13 cellular contexts compared by ENCODE assay signal in the genomic region with DNA sequence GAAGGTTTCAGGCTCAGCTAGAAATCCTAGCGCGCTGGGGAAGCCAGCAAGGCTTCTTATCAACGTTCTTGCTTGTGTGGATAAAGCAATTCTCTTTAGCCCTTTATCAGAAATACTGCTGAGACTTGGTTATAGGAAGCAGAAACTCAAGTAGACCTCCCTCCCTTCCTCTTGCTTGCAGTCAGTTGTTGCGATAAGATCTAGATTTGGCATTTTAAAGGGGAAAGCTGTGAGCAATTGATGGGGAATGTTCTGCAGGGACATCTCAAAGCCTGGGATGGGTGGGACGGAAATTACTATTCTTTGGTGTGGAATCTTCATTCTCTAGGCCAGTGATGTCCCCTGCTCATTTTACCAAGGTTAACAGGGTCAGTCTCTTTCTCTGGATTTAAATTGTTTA.
A peak's percentile ranks its signal among the peaks of the same experiment; 100 is the strongest.
DNase-seq lines count a peak whose midpoint lies in the region; ATAC-seq and TF ChIP-seq lines count a peak whose summit lies in the region.
"Had no signal": no experiment of that assay in that cellular context is flagged by ENCODE, and none has a peak within 500 bp of the region (broad histone marks: within the 10 kb centered on the region; RNA-seq: fewer than 3 reads in every experiment).

No MANE protein-coding gene starts in this region.

- no peak for TF ChIP-seq EP300 in sigmoid colon (IDR thresholded peaks at IDR 0.05)

- H3K4me1 ChIP-seq in ACC112 (ENCODE audit: control insufficient read depth, insufficient read depth, low read length, unreplicated experiment) = peaks cover 5% of the 10 kb centered on the region
- H3K4me1 ChIP-seq in GM23248 (ENCODE audit: insufficient read depth) = peaks cover 15% of the 10 kb centered on the region
- peaks cover 8% of the 10 kb centered on the region for H3K4me1 ChIP-seq in adipocyte (ENCODE audit: control insufficient read depth, insufficient read depth, low read length)
- H3K4me1 ChIP-seq in iPS-15b (ENCODE audit: control insufficient read depth, insufficient read depth, low read length) = no peaks in the 10 kb centered on the region
- peaks cover 0 to 9% (median 0%) of the 10 kb centered on the region in 4 donors for H3K4me1 ChIP-seq in sigmoid colon
- H3K4me1 ChIP-seq in psoas muscle = no peaks in the 10 kb centered on the region
- H3K4me1 ChIP-seq: parathyroid adenoma had no signal

- no peaks in the 10 kb centered on the region for H3K9me2 ChIP-seq in GM23248 (ENCODE audit: insufficient read depth)

- no peak overlapping the region for H2AFZ ChIP-seq in ACC112 (ENCODE audit: low read length, unreplicated experiment)
- H2AFZ ChIP-seq in GM23248 = peak overlapping the region; percentile 96; the same call in 1 of the 2 replicates
- H2AFZ ChIP-seq: parathyroid adenoma had no signal

- DNase-seq in GM23248 = peak; percentile 71
- peak; percentile 29 for DNase-seq in adipocyte (ENCODE audit: low read depth)
- DNase-seq in GM13977 (ENCODE audit: low spot score) = no peak
- DNase-seq in sigmoid colon = no peak
- no peak for DNase-seq in psoas muscle
- DNase-seq in RPMI8226 = no peak
- DNase-seq: activated CD4-positive, alpha-beta memory T cell treated with anti-CD3 and anti-CD28 coated beads, Interleukin-2, amount 10 ng/mL, durations not matched to agents 7 days and 5 days; anterior cingulate cortex; NCI-H226 had no signal

- H3K9ac ChIP-seq in GM23248 (peak overlapping the region; percentile 77), adipocyte (ENCODE audit: low read length) (peak overlapping the region; percentile 73), iPS-15b (ENCODE audit: low read depth, low read length) (no peak overlapping the region)
- H3K9ac ChIP-seq: parathyroid adenoma had no signal

- TF ChIP-seq CTCF in GM13977 (IDR thresholded peaks at IDR 0.05; ENCODE audit: extremely low read depth, insufficient read depth, missing control alignments) (no peak), sigmoid colon (IDR thresholded peaks at IDR 0.05) (no peak), psoas muscle (IDR thresholded peaks at IDR 0.05) (no peak)

- H3F3A ChIP-seq in GM23248 (ENCODE audit: insufficient read depth) = peaks cover 6% of the 10 kb centered on the region; the same call in 1 of the 2 replicates

- H3K36me3 ChIP-seq in ACC112 (ENCODE audit: insufficient read depth, low read length) (no peaks in the 10 kb centered on the region), GM23248 (ENCODE audit: low read depth) (no peaks in the 10 kb centered on the region), adipocyte (ENCODE audit: control insufficient read depth, insufficient read depth, low read length, severe bottlenecking) (no peaks in the 10 kb centered on the region), iPS-15b (ENCODE audit: control insufficient read depth, insufficient read depth, low read length) (no peaks in the 10 kb centered on the region), sigmoid colon (no peaks in the 10 kb centered on the region), psoas muscle (ENCODE audit: insufficient read depth in 1 of 2, low read depth in 1 of 2) (no peaks in the 10 kb centered on the region)

- peak overlapping the region; percentile 59 for H3K4me2 ChIP-seq in GM23248 (ENCODE audit: unreplicated experiment)

- no peaks in the 10 kb centered on the region for H3K9me3 ChIP-seq in GM23248 (ENCODE audit: low read depth)
- no peaks in the 10 kb centered on the region for H3K9me3 ChIP-seq in adipocyte (ENCODE audit: control insufficient read depth, low read length)
- no peaks in the 10 kb centered on the region for H3K9me3 ChIP-seq in iPS-15b (ENCODE audit: control insufficient read depth, insufficient read depth, low read length)
- H3K9me3 ChIP-seq in sigmoid colon = no peaks in the 10 kb centered on the region
- no peaks in the 10 kb centered on the region for H3K9me3 ChIP-seq in psoas muscle

- no peaks in the 10 kb centered on the region for H4K20me1 ChIP-seq in GM23248 (ENCODE audit: insufficient read depth)

- no peak for TF ChIP-seq POLR2A in sigmoid colon (IDR thresholded peaks at IDR 0.05)

- in situ Hi-C loops in GM23248 (cut with MboI) = no loop called here
- in situ Hi-C loops in GM13977 (cut with MboI; ENCODE audit: low pct_unique_long_range_greater_than_20kb, low sequenced_read_pairs, unreplicated experiment) = no loop called here

- WGBS in GM23248 (ENCODE audit: low coverage in 1 of 2, low lambda C conversion rate in 2 of 2, missing lambda C conversion rate in 2 of 2), 2 experiments = 17 to 23% methylated on average over 5 of the region's 5 CpGs
- WGBS in sigmoid colon, 2 donors = 33 to 46% methylated on average over 5 of the region's 5 CpGs
- WGBS in psoas muscle, 3 donors = 44 to 47% (median 47%) methylated on average over 5 of the region's 5 CpGs

- H3K4me3 ChIP-seq in ACC112 (ENCODE audit: low read depth, low read length) = peak overlapping the region; percentile 70
- H3K4me3 ChIP-seq in GM23248 = peak overlapping the region; percentile 80
- peak overlapping the region; percentile 77 for H3K4me3 ChIP-seq in adipocyte (ENCODE audit: low read length)
- H3K4me3 ChIP-seq in iPS-15b (ENCODE audit: low read depth, low read length) = peak overlapping the region; percentile 46
- H3K4me3 ChIP-seq in sigmoid colon = no peak overlapping the region
- no peak overlapping the region for H3K4me3 ChIP-seq in psoas muscle

- intact Hi-C loops in sigmoid colon (cut with DNase I) = no loop called here
- intact Hi-C loops in psoas muscle (cut with DNase I) = no loop called here

- no peak for ATAC-seq in psoas muscle

- H3K79me2 ChIP-seq in ACC112 (ENCODE audit: control insufficient read depth, insufficient read depth, low read length, unreplicated experiment) (peaks cover 15% of the 10 kb centered on the region), GM23248 (ENCODE audit: insufficient read depth) (peaks cover 30% of the 10 kb centered on the region; the same call in 1 of the 2 replicates)
- H3K79me2 ChIP-seq: parathyroid adenoma had no signal

- H3K27me3 ChIP-seq in ACC112 (ENCODE audit: insufficient read depth, low read length) (peaks cover 12% of the 10 kb centered on the region), GM23248 (replicated peaks; ENCODE audit: insufficient read depth) (no peaks in the 10 kb centered on the region), adipocyte (replicated peaks; ENCODE audit: control insufficient read depth, insufficient read depth, low read length) (no peaks in the 10 kb centered on the region), iPS-15b (ENCODE audit: control insufficient read depth, insufficient read depth, low read length) (peaks cover 44% of the 10 kb centered on the region), sigmoid colon (peaks cover 3 to 53% (median 22%) of the 10 kb centered on the region in 3 donors), psoas muscle (ENCODE audit: insufficient read depth in 3 of 3, low read length in 2 of 3) (peaks cover 4 to 23% (median 10%) of the 10 kb centered on the region in 3 donors)

- peak overlapping the region; percentile 23; the same call in 1 of the 2 replicates for H3K27ac ChIP-seq in ACC112 (ENCODE audit: low read depth, low read length)
- H3K27ac ChIP-seq in GM23248 = 0 out of 2 replicates have a peak overlapping the region, but pooled peaks have one; percentile 2
- no peak overlapping the region for H3K27ac ChIP-seq in sigmoid colon
- H3K27ac ChIP-seq in psoas muscle = no peak overlapping the region
- H3K27ac ChIP-seq: parathyroid adenoma, SK-N-MC had no signal

Comparison
In these comparisons a context has a peak if more than half of its experiments do, and no peak if none do; other contexts are left out.
1. H3K27ac ChIP-seq: peak in ACC112 (single experiment) and GM23248 (single experiment); none in sigmoid colon (0 of 4) and psoas muscle (single experiment).
2. H3K4me3 ChIP-seq: peak in ACC112 (single experiment), GM23248 (single experiment), adipocyte (single experiment) and iPS-15b (single experiment); none in sigmoid colon (0 of 4) and psoas muscle (single experiment).
3. DNase-seq: peak in GM23248 (single experiment) and adipocyte (single experiment); none in GM13977 (single experiment), sigmoid colon (single experiment), psoas muscle (0 of 2) and RPMI8226 (single experiment).